ENCODE assay signal across 21 cellular contexts in genomic region chr2:10210336-10210735, GRCh38.
A peak's percentile ranks its signal among the peaks of the same experiment; 100 is the strongest.
DNase-seq lines count a peak whose midpoint lies in the region; ATAC-seq, FAIRE-seq and TF ChIP-seq lines count a peak whose summit lies in the region.
"Had no signal": no experiment of that assay in that cellular context is flagged by ENCODE, and none has a peak within 500 bp of the region (broad histone marks: within the 10 kb centered on the region; RNA-seq: fewer than 3 reads in every experiment).

No MANE protein-coding gene starts in this region.

- H4K91ac ChIP-seq in trophoblast cell (ENCODE audit: low read depth, low read length) = no peak overlapping the region

- no peak overlapping the region for H4K8ac ChIP-seq in trophoblast cell (ENCODE audit: low read depth, low read length)

- H3K9ac ChIP-seq in K562 (ENCODE audit: insufficient read depth in 1 of 2, low read depth in 2 of 2, low read length in 2 of 2) = peak overlapping the region in 1 of 2 experiments; percentile 41; a peak in 1 of 4 replicates
- peak overlapping the region; percentile 42 for H3K9ac ChIP-seq in trophoblast cell (ENCODE audit: low read length)
- H3K9ac ChIP-seq: GM23248 had no signal

- H3K27me3 ChIP-seq in K562 (ENCODE audit: control insufficient read depth in 2 of 2, insufficient read depth in 2 of 2, low read length in 2 of 2) (no peaks in the 10 kb centered on the region), trophoblast cell (ENCODE audit: insufficient read depth, low read length) (no peaks in the 10 kb centered on the region), tibial nerve (peaks cover 0 to 2% of the 10 kb centered on the region in 2 donors)
- H3K27me3 ChIP-seq: BE2C had no signal

- no peak overlapping the region for H3K4ac ChIP-seq in trophoblast cell (ENCODE audit: low read depth, low read length)

- H3K36me3 ChIP-seq in K562 (ENCODE audit: control insufficient read depth, insufficient read depth, low read length) (no peaks in the 10 kb centered on the region), trophoblast cell (ENCODE audit: control insufficient read depth in 1 of 2, insufficient read depth in 2 of 2, low read length in 2 of 2) (no peaks in the 10 kb centered on the region), tibial nerve (no peaks in the 10 kb centered on the region)
- H3K36me3 ChIP-seq: BE2C, HAP-1 had no signal

- H3K9me3 ChIP-seq in K562 (replicated peaks; ENCODE audit: control insufficient read depth, insufficient read depth, low read depth, low read length) (no peaks in the 10 kb centered on the region), trophoblast cell (ENCODE audit: insufficient read depth, low read depth, low read length) (peaks cover 9% of the 10 kb centered on the region), tibial nerve (no peaks in the 10 kb centered on the region)
- H3K9me3 ChIP-seq: BE2C, Caco-2, HAP-1 had no signal

- H3K27ac Mint-ChIP-seq in natural killer cell treated with Interleukin-12 subunit alpha and Interleukin-12 subunit beta and Interleukin-15 and Interleukin-18, amount 100 ng/mL, for 72 hours = no peak overlapping the region
- H3K27ac Mint-ChIP-seq in natural killer cell = no peak overlapping the region
- H3K27ac Mint-ChIP-seq: CD4-positive, alpha-beta T cell had no signal

- no peak for ATAC-seq in natural killer cell treated with Interleukin-12 subunit alpha and Interleukin-12 subunit beta and Interleukin-15 and Interleukin-18, amount 100 ng/mL, for 72 hours
- no peak for ATAC-seq in natural killer cell
- ATAC-seq in K562 = no peak

- no peak overlapping the region for H2BK5ac ChIP-seq in trophoblast cell (ENCODE audit: low read depth, low read length, poor library complexity)

- H4K12ac ChIP-seq in trophoblast cell (ENCODE audit: low read depth, low read length) = no peak overlapping the region

- H3K23ac ChIP-seq in trophoblast cell (ENCODE audit: low read length) = no peak overlapping the region

- TF ChIP-seq POLR2A in K562 (conservative IDR thresholded peaks at IDR 0.05) = no peak
- TF ChIP-seq POLR2A in tibial nerve (IDR thresholded peaks at IDR 0.05) = no peak

- no peaks in the 10 kb centered on the region; the same call in 1 of the 2 replicates for H4K20me1 ChIP-seq in K562 (replicated peaks; ENCODE audit: control insufficient read depth, insufficient read depth, low read length)

- no peak overlapping the region for H3K14ac ChIP-seq in trophoblast cell (ENCODE audit: low read length)

- peaks cover 0 to 4% of the 10 kb centered on the region in 2 experiments; a peak in 3 of 5 replicates for H3K4me1 ChIP-seq in K562 (replicated peaks in 1 of 2; ENCODE audit: control insufficient read depth in 2 of 2, insufficient read depth in 2 of 2, low read length in 2 of 2)
- H3K4me1 ChIP-seq in trophoblast cell (ENCODE audit: control insufficient read depth in 1 of 2, insufficient read depth in 2 of 2, low read length in 2 of 2) = peaks cover 0 to 3% of the 10 kb centered on the region in 2 experiments
- no peaks in the 10 kb centered on the region for H3K4me1 ChIP-seq in tibial nerve
- H3K4me1 ChIP-seq: BE2C, Caco-2 had no signal

- 79% methylated on average over 6 of the region's 6 CpGs for whole genome bisulfite sequencing in K562 (ENCODE audit: insufficient coverage, low coverage, missing lambda C conversion rate)
- WGBS in trophoblast cell (ENCODE audit: extremely low coverage, insufficient coverage, insufficient read length) = no CpG with 5 or more reads among the region's 6 CpGs
- WGBS in tibial nerve, 2 donors = 92 to 97% methylated on average over 6 of the region's 6 CpGs

- H3K9me3 Mint-ChIP-seq in natural killer cell treated with Interleukin-12 subunit alpha and Interleukin-12 subunit beta and Interleukin-15 and Interleukin-18, amount 100 ng/mL, for 72 hours = no peaks in the 10 kb centered on the region
- no peaks in the 10 kb centered on the region for H3K9me3 Mint-ChIP-seq in natural killer cell
- H3K9me3 Mint-ChIP-seq: CD4-positive, alpha-beta T cell had no signal

- H2AK5ac ChIP-seq in trophoblast cell (ENCODE audit: low read length) = no peak overlapping the region

- H3K27ac ChIP-seq in K562 (ENCODE audit: extremely low read depth, low read depth, low read length) (no peak overlapping the region), trophoblast cell (ENCODE audit: low read depth, low read length) (no peak overlapping the region), tibial nerve (no peak overlapping the region)
- H3K27ac ChIP-seq: GM23248 had no signal

- no peak for FAIRE-seq in K562 (lab: Jason Lieb, UNC)
- FAIRE-seq: A204.1, D721Med, GM12892, GM18507 had no signal

- no peaks in the 10 kb centered on the region for H3K36me3 Mint-ChIP-seq in natural killer cell treated with Interleukin-12 subunit alpha and Interleukin-12 subunit beta and Interleukin-15 and Interleukin-18, amount 100 ng/mL, for 72 hours
- no peaks in the 10 kb centered on the region for H3K36me3 Mint-ChIP-seq in natural killer cell

- in situ Hi-C loops in K562 (cut with MboI) = no loop called here

- BruUV-seq in K562 (replicated peaks; lab: Mats Ljungman, UMichigan) = no TSS peak

- CTCF ChIA-PET in K562 (lab: Yijun Ruan, JAX; ENCODE audit: low intra/inter-chr PET ratio) = no interaction called here

- no peak for TF ChIP-seq EP300 in K562 (IDR thresholded peaks at IDR 0.05; ENCODE audit: low read length)
- TF ChIP-seq EP300 in tibial nerve (IDR thresholded peaks at IDR 0.05) = no peak

- no peak overlapping the region for H3K4me2 ChIP-seq in K562 (ENCODE audit: insufficient read depth, low read length)
- H3K4me2 ChIP-seq in trophoblast cell (ENCODE audit: low read length) = no peak overlapping the region

- peak; percentile 38 for DNase-seq in natural killer cell treated with Interleukin-12 subunit alpha and Interleukin-12 subunit beta and Interleukin-15 and Interleukin-18, amount 100 ng/mL, for 72 hours (ENCODE audit: low spot score)
- DNase-seq in natural killer cell = no peak
- DNase-seq in K562 (ENCODE audit: extremely low read depth in 1 of 4, low spot score in 3 of 4) = no peak
- no peak for DNase-seq in trophoblast cell
- no peak for DNase-seq in NCI-H345 (lab: John Stamatoyannopoulos, UW)
- DNase-seq in tibial nerve (ENCODE audit: low spot score in 2 of 2) = no peak
- no peak for DNase-seq in DMS 273 (lab: John Stamatoyannopoulos, UW; ENCODE audit: unreplicated experiment)
- DNase-seq: ACHN; BE2C; C1 segment of cervical spinal cord; Caco-2; CD4-positive, alpha-beta T cell; DMS153; DMS79; GDM1; GM23248 had no signal

- TF ChIP-seq RAD21 in K562 (CRISPR knock-in tag; conservative IDR thresholded peaks at IDR 0.05 in 1 of 2, IDR thresholded peaks at IDR 0.05 in 1 of 2) = no peak

- no peaks in the 10 kb centered on the region for H3K27me3 Mint-ChIP-seq in natural killer cell treated with Interleukin-12 subunit alpha and Interleukin-12 subunit beta and Interleukin-15 and Interleukin-18, amount 100 ng/mL, for 72 hours
- H3K27me3 Mint-ChIP-seq in natural killer cell (ENCODE audit: low read depth in 2 of 2) = no peaks in the 10 kb centered on the region
- H3K27me3 Mint-ChIP-seq: CD4-positive, alpha-beta T cell had no signal

- intact Hi-C loops in natural killer cell (cut with micrococcal nuclease) (no loop called here), K562 (cut with micrococcal nuclease) (no loop called here)

- H3K18ac ChIP-seq in trophoblast cell (ENCODE audit: low read length) = no peak overlapping the region

- no peak for TF ChIP-seq CTCF in natural killer cell (IDR thresholded peaks at IDR 0.05)
- TF ChIP-seq CTCF in K562 (IDR thresholded peaks at IDR 0.05 in 2 of 3, conservative IDR thresholded peaks at IDR 0.05 in 1 of 3; ENCODE audit: insufficient read depth in 2 of 3, low read depth in 1 of 3, low read length in 3 of 3) = no peak
- no peak for TF ChIP-seq CTCF in tibial nerve (IDR thresholded peaks at IDR 0.05)

- H2AFZ ChIP-seq in K562 (ENCODE audit: low read depth, low read length) (no peak overlapping the region), trophoblast cell (ENCODE audit: insufficient read depth, low read length, poor library complexity) (no peak overlapping the region)
- H2AFZ ChIP-seq: GM23248 had no signal

- no peaks in the 10 kb centered on the region for H3K4me1 Mint-ChIP-seq in natural killer cell treated with Interleukin-12 subunit alpha and Interleukin-12 subunit beta and Interleukin-15 and Interleukin-18, amount 100 ng/mL, for 72 hours (ENCODE audit: low read depth in 2 of 2)
- no peaks in the 10 kb centered on the region for H3K4me1 Mint-ChIP-seq in natural killer cell

- H2BK120ac ChIP-seq in trophoblast cell (ENCODE audit: insufficient read depth, low read length, poor library complexity) = no peak overlapping the region

- no peak overlapping the region for H3K4me3 Mint-ChIP-seq in natural killer cell treated with Interleukin-12 subunit alpha and Interleukin-12 subunit beta and Interleukin-15 and Interleukin-18, amount 100 ng/mL, for 72 hours
- H3K4me3 Mint-ChIP-seq in natural killer cell = no peak overlapping the region
- H3K4me3 Mint-ChIP-seq: CD4-positive, alpha-beta T cell had no signal

- no peaks in the 10 kb centered on the region for H3K79me2 ChIP-seq in K562 (ENCODE audit: control insufficient read depth, insufficient read depth, low read length)
- H3K79me2 ChIP-seq in trophoblast cell (ENCODE audit: control insufficient read depth, insufficient read depth, low read length, poor library complexity) = no peaks in the 10 kb centered on the region

- no peaks in the 10 kb centered on the region for H3K9me1 ChIP-seq in K562 (ENCODE audit: control insufficient read depth, insufficient read depth, low read length)

- POLR2A ChIA-PET in K562 (lab: Yijun Ruan, JAX) = interaction anchor here (0.6 kb wide), 1 partner anchor 17 kb away, joined by 3 read pairs; no protein-coding TSS in a partner anchor

- H3K79me1 ChIP-seq in trophoblast cell (ENCODE audit: low read length) = no peaks in the 10 kb centered on the region

- H3K4me3 ChIP-seq in K562 (no peak overlapping the region), trophoblast cell (ENCODE audit: low read depth, low read length) (no peak overlapping the region), tibial nerve (no peak overlapping the region)
- H3K4me3 ChIP-seq: GM23248, HAP-1 had no signal

- no peak overlapping the region for H2BK12ac ChIP-seq in trophoblast cell (ENCODE audit: low read length)

TF ChIP-seq in K562, 482 proteins besides CTCF, POLR2A, EP300 and RAD21:
- TF ChIP-seq MIER1 (IDR thresholded peaks at IDR 0.05; ENCODE audit: low read depth) (no peak), POLR2G (IDR thresholded peaks at IDR 0.05; ENCODE audit: low read depth, low read length) (peak; percentile 7; the same call in 1 of the 2 replicates)
TF ChIP-seq in K562: peak in this region for 1.
